Comparison of ENCODE assay signal across 8 cellular contexts in genomic region chr21:44932366-44933181, GRCh38. TPM values are rescaled to one million over a fixed set of nuclear protein-coding genes. Genes with fewer than 3 reads are reported as not detected.
A peak's percentile ranks its signal among the peaks of the same experiment; 100 is the strongest.
DNase-seq lines count a peak whose midpoint lies in the region; ATAC-seq and TF ChIP-seq lines count a peak whose summit lies in the region.

No MANE protein-coding gene starts in this region.

- H3K27ac ChIP-seq in SJSA1: peak overlapping the region; percentile 59

- H3K4me3 Mint-ChIP-seq in activated naive CD8-positive, alpha-beta T cell treated with anti-CD3 and anti-CD28 coated beads, Interleukin-2, amount 50 U/mL, for 24 hours: peak overlapping the region; percentile 50

- H3K9me3 Mint-ChIP-seq in activated naive CD8-positive, alpha-beta T cell treated with anti-CD3 and anti-CD28 coated beads, Interleukin-2, amount 50 U/mL, for 24 hours: no peaks in the 10 kb centered on the region

- no peaks in the 10 kb centered on the region for H3K27me3 ChIP-seq in SJSA1 (replicated peaks)

- no peaks in the 10 kb centered on the region for H3K36me3 Mint-ChIP-seq in activated naive CD8-positive, alpha-beta T cell treated with anti-CD3 and anti-CD28 coated beads, Interleukin-2, amount 50 U/mL, for 24 hours (ENCODE audit: low read depth)

- peaks cover 40% of the 10 kb centered on the region for H3K4me1 Mint-ChIP-seq in activated naive CD8-positive, alpha-beta T cell treated with anti-CD3 and anti-CD28 coated beads, Interleukin-2, amount 50 U/mL, for 24 hours

- peaks cover 52% of the 10 kb centered on the region for H3K4me1 ChIP-seq in SJSA1 (replicated peaks)

- ATAC-seq in activated naive CD8-positive, alpha-beta T cell treated with anti-CD3 and anti-CD28 coated beads, Interleukin-2, amount 50 U/mL, for 24 hours: peak; percentile 45

- TF ChIP-seq POLR2A in GM18526 (IDR thresholded peaks at IDR 0.05; ENCODE audit: extremely low read depth, insufficient read length): peak; percentile 14

- no peak overlapping the region for H3K27ac Mint-ChIP-seq in activated naive CD8-positive, alpha-beta T cell treated with anti-CD3 and anti-CD28 coated beads, Interleukin-2, amount 50 U/mL, for 24 hours

- DNase-seq in SJSA1 (ENCODE audit: low read depth in 1 of 2, low spot score in 2 of 2) (peak in 1 of 2 experiments; percentile 60), iPS-NIHi11 (ENCODE audit: low spot score) (peak; percentile 66), NCI-H2081 (lab: John Stamatoyannopoulos, UW) (no peak), SKM-1 treated with dmso at 0.1 percent for 144 hours (lab: John Stamatoyannopoulos, UW; ENCODE audit: unreplicated experiment) (no peak), amniotic stem cell (lab: John Stamatoyannopoulos, UW) (no peak)
- peak; percentile 81 for DNase-seq in activated naive CD8-positive, alpha-beta T cell treated with anti-CD3 and anti-CD28 coated beads, Interleukin-2, amount 50 U/mL, for 24 hours
- peak in 2 of 3 experiments; percentile 59 to 64 for DNase-seq in stimulated activated CD4-positive, alpha-beta T cell treated with anti-CD3 and anti-CD28 coated beads, TNF-alpha, amount 100 ng/mL, for 24 hours (ENCODE audit: low read depth in 3 of 3)

- peaks cover 7% of the 10 kb centered on the region for H3K36me3 ChIP-seq in SJSA1

- no peaks in the 10 kb centered on the region for H3K27me3 Mint-ChIP-seq in activated naive CD8-positive, alpha-beta T cell treated with anti-CD3 and anti-CD28 coated beads, Interleukin-2, amount 50 U/mL, for 24 hours

- no peaks in the 10 kb centered on the region for H3K9me3 ChIP-seq in SJSA1 (replicated peaks)

- peak overlapping the region; percentile 44 for H3K4me3 ChIP-seq in SJSA1

RNA-seq across cellular contexts. Expression of gene SLX9, which starts 7.3 kb away (rescaled TPM):
- total RNA-seq in SJSA1 (2014; rRNA removed; shearing (Covaris generic)): 25.5 and 31.6 TPM in 2 replicates

RNA-seq across cellular contexts. Expression of gene ITGB2, which starts 11.9 kb away (rescaled TPM):
- 116 and 120 TPM in 2 replicates for total RNA-seq in SJSA1 (2014; rRNA removed; shearing (Covaris generic))

RNA-seq across cellular contexts. Expression of gene PTTG1IP, which starts 59.1 kb away (rescaled TPM):
- 403 and 590 TPM in 2 replicates for total RNA-seq in SJSA1 (2014; rRNA removed; shearing (Covaris generic))

Comparison
In these comparisons a context has a peak if more than half of its experiments do, and no peak if none do; other contexts are left out.
1. DNase-seq: peak in activated naive CD8-positive, alpha-beta T cell treated with anti-CD3 and anti-CD28 coated beads, Interleukin-2, amount 50 U/mL, for 24 hours (single experiment), iPS-NIHi11 (single experiment) and stimulated activated CD4-positive, alpha-beta T cell treated with anti-CD3 and anti-CD28 coated beads, TNF-alpha, amount 100 ng/mL, for 24 hours (2 of 3); none in NCI-H2081 (0 of 2), SKM-1 treated with dmso at 0.1 percent for 144 hours (single experiment) and amniotic stem cell (single experiment).